In the genomic region with DNA sequence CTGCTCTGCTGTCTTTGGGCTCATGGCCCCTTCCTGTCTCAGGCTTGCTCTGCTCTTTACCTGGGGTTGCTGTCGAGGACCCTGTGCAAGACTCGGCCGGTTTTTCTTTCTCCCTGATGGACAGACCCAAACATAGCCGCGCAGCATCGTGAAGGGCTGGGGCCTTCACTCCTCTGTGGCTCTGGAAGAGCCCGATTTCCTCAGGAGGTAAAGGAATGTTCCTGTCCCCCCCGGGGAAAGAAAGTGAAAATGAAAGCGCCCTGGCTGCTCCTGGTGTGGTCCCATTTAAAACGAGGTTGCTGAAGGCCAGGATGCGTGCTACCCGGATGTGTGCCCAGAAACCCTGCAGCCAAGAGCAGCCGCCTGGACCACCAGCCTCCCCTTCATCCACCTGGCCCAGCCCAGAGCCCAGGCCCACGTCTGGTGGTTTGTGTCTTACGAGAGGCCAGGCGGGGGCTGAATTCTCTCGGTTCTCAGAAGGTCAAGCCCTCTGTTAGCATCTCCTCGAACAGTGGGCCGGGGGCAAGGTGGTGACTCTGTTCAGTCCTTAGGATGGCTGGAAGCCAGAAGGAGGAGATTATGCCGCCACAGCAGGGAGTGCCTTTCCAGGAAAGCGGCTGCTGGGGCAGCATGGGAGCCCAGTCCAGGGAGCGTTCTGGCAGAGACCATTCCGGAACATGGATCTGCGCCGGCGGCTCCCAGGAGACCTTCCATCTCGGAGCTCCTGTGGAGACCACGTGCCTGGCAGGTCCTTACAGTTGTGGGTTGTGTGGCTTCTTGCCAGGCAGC, we compare ENCODE assay signal across 1 cellular context.
TF ChIP-seq lines count a peak whose summit lies in the region.

No MANE protein-coding gene starts in this region.

TF ChIP-seq in K562, 482 proteins besides CTCF, POLR2A, EP300 and RAD21 (continued from another document):
- TF ChIP-seq, protein P1, sequence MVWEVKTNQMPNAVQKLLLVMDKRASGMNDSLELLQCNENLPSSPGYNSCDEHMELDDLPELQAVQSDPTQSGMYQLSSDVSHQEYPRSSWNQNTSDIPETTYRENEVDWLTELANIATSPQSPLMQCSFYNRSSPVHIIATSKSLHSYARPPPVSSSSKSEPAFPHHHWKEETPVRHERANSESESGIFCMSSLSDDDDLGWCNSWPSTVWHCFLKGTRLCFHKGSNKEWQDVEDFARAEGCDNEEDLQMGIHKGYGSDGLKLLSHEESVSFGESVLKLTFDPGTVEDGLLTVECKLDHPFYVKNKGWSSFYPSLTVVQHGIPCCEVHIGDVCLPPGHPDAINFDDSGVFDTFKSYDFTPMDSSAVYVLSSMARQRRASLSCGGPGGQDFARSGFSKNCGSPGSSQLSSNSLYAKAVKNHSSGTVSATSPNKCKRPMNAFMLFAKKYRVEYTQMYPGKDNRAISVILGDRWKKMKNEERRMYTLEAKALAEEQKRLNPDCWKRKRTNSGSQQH (CRISPR knock-in tag; IDR thresholded peaks at IDR 0.05), result no peak
- TF ChIP-seq, protein P2, sequence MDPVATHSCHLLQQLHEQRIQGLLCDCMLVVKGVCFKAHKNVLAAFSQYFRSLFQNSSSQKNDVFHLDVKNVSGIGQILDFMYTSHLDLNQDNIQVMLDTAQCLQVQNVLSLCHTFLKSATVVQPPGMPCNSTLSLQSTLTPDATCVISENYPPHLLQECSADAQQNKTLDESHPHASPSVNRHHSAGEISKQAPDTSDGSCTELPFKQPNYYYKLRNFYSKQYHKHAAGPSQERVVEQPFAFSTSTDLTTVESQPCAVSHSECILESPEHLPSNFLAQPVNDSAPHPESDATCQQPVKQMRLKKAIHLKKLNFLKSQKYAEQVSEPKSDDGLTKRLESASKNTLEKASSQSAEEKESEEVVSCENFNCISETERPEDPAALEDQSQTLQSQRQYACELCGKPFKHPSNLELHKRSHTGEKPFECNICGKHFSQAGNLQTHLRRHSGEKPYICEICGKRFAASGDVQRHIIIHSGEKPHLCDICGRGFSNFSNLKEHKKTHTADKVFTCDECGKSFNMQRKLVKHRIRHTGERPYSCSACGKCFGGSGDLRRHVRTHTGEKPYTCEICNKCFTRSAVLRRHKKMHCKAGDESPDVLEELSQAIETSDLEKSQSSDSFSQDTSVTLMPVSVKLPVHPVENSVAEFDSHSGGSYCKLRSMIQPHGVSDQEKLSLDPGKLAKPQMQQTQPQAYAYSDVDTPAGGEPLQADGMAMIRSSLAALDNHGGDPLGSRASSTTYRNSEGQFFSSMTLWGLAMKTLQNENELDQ (CRISPR knock-in tag; IDR thresholded peaks at IDR 0.05; ENCODE audit: borderline replicate concordance), result no peak
- no peak for TF ChIP-seq SLC30A9 (CRISPR knock-in tag; IDR thresholded peaks at IDR 0.05)
- TF ChIP-seq MYBL2 (IDR thresholded peaks at IDR 0.05; ENCODE audit: low read depth), result no peak
- no peak for TF ChIP-seq MYBL2 (CRISPR knock-in tag; IDR thresholded peaks at IDR 0.05; ENCODE audit: borderline replicate concordance)
- no peak for TF ChIP-seq FOXJ3 (CRISPR knock-in tag; IDR thresholded peaks at IDR 0.05)
- TF ChIP-seq ZBED1 (IDR thresholded peaks at IDR 0.05), result no peak
- TF ChIP-seq, protein P3, sequence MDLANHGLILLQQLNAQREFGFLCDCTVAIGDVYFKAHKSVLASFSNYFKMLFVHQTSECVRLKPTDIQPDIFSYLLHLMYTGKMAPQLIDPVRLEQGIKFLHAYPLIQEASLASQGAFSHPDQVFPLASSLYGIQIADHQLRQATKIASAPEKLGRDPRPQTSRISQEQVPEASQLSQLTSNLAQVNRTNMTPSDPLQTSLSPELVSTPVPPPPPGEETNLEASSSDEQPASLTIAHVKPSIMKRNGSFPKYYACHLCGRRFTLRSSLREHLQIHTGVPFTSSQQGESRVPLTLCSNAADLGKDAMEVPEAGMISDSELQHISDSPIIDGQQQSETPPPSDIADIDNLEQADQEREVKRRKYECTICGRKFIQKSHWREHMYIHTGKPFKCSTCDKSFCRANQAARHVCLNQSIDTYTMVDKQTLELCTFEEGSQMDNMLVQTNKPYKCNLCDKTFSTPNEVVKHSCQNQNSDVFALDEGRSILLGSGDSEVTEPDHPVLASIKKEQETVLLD (IDR thresholded peaks at IDR 0.05), result 0 out of 2 replicates have a peak, but pooled peaks have one; percentile 25
- TF ChIP-seq POLR2AphosphoS5 (IDR thresholded peaks at IDR 0.05; ENCODE audit: control insufficient read depth, insufficient read depth, low read depth, low read length), result no peak
- no peak for TF ChIP-seq SETDB1 (IDR thresholded peaks at IDR 0.05; ENCODE audit: low read length)
- TF ChIP-seq, protein P4, sequence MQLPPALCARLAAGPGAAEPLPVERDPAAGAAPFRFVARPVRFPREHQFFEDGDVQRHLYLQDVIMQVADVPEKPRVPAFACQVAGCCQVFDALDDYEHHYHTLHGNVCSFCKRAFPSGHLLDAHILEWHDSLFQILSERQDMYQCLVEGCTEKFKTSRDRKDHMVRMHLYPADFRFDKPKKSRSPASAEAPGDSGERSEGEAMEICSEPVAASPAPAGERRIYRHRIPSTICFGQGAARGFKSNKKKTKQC (CRISPR knock-in tag; IDR thresholded peaks at IDR 0.05), result peak; percentile 78; the same call in 1 of the 2 replicates
- TF ChIP-seq ZBTB8A (IDR thresholded peaks at IDR 0.05; ENCODE audit: partially characterized antibody), result no peak
- TF ChIP-seq, protein P5, sequence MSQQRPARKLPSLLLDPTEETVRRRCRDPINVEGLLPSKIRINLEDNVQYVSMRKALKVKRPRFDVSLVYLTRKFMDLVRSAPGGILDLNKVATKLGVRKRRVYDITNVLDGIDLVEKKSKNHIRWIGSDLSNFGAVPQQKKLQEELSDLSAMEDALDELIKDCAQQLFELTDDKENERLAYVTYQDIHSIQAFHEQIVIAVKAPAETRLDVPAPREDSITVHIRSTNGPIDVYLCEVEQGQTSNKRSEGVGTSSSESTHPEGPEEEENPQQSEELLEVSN (IDR thresholded peaks at IDR 0.05; ENCODE audit: borderline replicate concordance in 1 of 2, extremely low read depth in 1 of 2, insufficient read depth in 1 of 2, insufficient read length in 1 of 2, low read depth in 1 of 2, low read length in 1 of 2, poor library complexity in 1 of 2, severe bottlenecking in 1 of 2), result peak; percentile 17 to 49
- no peak for TF ChIP-seq PURB (CRISPR knock-in tag; IDR thresholded peaks at IDR 0.05; ENCODE audit: low read depth)
- TF ChIP-seq, protein P6, sequence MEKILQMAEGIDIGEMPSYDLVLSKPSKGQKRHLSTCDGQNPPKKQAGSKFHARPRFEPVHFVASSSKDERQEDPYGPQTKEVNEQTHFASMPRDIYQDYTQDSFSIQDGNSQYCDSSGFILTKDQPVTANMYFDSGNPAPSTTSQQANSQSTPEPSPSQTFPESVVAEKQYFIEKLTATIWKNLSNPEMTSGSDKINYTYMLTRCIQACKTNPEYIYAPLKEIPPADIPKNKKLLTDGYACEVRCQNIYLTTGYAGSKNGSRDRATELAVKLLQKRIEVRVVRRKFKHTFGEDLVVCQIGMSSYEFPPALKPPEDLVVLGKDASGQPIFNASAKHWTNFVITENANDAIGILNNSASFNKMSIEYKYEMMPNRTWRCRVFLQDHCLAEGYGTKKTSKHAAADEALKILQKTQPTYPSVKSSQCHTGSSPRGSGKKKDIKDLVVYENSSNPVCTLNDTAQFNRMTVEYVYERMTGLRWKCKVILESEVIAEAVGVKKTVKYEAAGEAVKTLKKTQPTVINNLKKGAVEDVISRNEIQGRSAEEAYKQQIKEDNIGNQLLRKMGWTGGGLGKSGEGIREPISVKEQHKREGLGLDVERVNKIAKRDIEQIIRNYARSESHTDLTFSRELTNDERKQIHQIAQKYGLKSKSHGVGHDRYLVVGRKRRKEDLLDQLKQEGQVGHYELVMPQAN (IDR thresholded peaks at IDR 0.05; ENCODE audit: borderline replicate concordance), result no peak
- no peak for TF ChIP-seq STAT5B (CRISPR knock-in tag; IDR thresholded peaks at IDR 0.05)
- TF ChIP-seq, protein P7, sequence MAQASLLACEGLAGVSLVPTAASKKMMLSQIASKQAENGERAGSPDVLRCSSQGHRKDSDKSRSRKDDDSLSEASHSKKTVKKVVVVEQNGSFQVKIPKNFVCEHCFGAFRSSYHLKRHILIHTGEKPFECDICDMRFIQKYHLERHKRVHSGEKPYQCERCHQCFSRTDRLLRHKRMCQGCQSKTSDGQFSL (CRISPR knock-in tag; IDR thresholded peaks at IDR 0.05), result no peak
- TF ChIP-seq, protein P7 (tag; IDR thresholded peaks at IDR 0.05), result no peak
- TF ChIP-seq HMG20B (CRISPR knock-in tag; IDR thresholded peaks at IDR 0.05), result no peak
- TF ChIP-seq, protein P8, sequence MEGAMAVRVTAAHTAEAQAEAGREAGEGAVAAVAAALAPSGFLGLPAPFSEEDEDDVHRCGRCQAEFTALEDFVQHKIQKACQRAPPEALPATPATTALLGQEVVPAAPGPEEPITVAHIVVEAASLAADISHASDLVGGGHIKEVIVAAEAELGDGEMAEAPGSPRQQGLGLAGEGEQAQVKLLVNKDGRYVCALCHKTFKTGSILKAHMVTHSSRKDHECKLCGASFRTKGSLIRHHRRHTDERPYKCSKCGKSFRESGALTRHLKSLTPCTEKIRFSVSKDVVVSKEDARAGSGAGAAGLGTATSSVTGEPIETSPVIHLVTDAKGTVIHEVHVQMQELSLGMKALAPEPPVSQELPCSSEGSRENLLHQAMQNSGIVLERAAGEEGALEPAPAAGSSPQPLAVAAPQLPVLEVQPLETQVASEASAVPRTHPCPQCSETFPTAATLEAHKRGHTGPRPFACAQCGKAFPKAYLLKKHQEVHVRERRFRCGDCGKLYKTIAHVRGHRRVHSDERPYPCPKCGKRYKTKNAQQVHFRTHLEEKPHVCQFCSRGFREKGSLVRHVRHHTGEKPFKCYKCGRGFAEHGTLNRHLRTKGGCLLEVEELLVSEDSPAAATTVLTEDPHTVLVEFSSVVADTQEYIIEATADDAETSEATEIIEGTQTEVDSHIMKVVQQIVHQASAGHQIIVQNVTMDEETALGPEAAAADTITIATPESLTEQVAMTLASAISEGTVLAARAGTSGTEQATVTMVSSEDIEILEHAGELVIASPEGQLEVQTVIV (CRISPR knock-in tag; IDR thresholded peaks at IDR 0.05; ENCODE audit: borderline replicate concordance), result no peak
- no peak for TF ChIP-seq CBX3 (IDR thresholded peaks at IDR 0.05; ENCODE audit: borderline replicate concordance in 1 of 2, low read length in 2 of 2)
- no peak for TF ChIP-seq ZNF263 (CRISPR knock-in tag; IDR thresholded peaks at IDR 0.05; ENCODE audit: borderline replicate concordance)
- no peak for TF ChIP-seq ATF1 (CRISPR knock-in tag; IDR thresholded peaks at IDR 0.05)
- no peak for TF ChIP-seq ATF1 (tag; IDR thresholded peaks at IDR 0.05)
- no peak for TF ChIP-seq ZNF707 (CRISPR knock-in tag; conservative IDR thresholded peaks at IDR 0.05)
- TF ChIP-seq, protein P9, sequence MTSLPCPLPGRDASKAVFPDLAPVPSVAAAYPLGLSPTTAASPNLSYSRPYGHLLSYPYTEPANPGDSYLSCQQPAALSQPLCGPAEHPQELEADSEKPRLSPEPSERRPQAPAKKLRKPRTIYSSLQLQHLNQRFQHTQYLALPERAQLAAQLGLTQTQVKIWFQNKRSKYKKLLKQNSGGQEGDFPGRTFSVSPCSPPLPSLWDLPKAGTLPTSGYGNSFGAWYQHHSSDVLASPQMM (CRISPR knock-in tag; IDR thresholded peaks at IDR 0.05), result no peak
- TF ChIP-seq CEBPG (CRISPR knock-in tag; IDR thresholded peaks at IDR 0.05), result no peak
- TF ChIP-seq CEBPG (tag; conservative IDR thresholded peaks at IDR 0.05 in 1 of 2, IDR thresholded peaks at IDR 0.05 in 1 of 2), result no peak
- TF ChIP-seq, protein P10, sequence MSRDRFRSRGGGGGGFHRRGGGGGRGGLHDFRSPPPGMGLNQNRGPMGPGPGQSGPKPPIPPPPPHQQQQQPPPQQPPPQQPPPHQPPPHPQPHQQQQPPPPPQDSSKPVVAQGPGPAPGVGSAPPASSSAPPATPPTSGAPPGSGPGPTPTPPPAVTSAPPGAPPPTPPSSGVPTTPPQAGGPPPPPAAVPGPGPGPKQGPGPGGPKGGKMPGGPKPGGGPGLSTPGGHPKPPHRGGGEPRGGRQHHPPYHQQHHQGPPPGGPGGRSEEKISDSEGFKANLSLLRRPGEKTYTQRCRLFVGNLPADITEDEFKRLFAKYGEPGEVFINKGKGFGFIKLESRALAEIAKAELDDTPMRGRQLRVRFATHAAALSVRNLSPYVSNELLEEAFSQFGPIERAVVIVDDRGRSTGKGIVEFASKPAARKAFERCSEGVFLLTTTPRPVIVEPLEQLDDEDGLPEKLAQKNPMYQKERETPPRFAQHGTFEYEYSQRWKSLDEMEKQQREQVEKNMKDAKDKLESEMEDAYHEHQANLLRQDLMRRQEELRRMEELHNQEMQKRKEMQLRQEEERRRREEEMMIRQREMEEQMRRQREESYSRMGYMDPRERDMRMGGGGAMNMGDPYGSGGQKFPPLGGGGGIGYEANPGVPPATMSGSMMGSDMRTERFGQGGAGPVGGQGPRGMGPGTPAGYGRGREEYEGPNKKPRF (IDR thresholded peaks at IDR 0.05; ENCODE audit: low read depth, low read length), result no peak
- no peak for TF ChIP-seq KLF1 (tag; IDR thresholded peaks at IDR 0.05)
- TF ChIP-seq CBX8 (IDR thresholded peaks at IDR 0.05; ENCODE audit: borderline replicate concordance, extremely low read depth, low read depth, low read length, poor library complexity, severe bottlenecking), result no peak
- no peak for TF ChIP-seq MCM2 (IDR thresholded peaks at IDR 0.05; ENCODE audit: low read depth)
- TF ChIP-seq ZBTB17 (CRISPR knock-in tag; IDR thresholded peaks at IDR 0.05), result no peak
- no peak for TF ChIP-seq CBX2 (IDR thresholded peaks at IDR 0.05; ENCODE audit: insufficient read depth, low read length, poor library complexity, severe bottlenecking)
- TF ChIP-seq RFX1 (IDR thresholded peaks at IDR 0.05), result no peak
- TF ChIP-seq, protein P11, sequence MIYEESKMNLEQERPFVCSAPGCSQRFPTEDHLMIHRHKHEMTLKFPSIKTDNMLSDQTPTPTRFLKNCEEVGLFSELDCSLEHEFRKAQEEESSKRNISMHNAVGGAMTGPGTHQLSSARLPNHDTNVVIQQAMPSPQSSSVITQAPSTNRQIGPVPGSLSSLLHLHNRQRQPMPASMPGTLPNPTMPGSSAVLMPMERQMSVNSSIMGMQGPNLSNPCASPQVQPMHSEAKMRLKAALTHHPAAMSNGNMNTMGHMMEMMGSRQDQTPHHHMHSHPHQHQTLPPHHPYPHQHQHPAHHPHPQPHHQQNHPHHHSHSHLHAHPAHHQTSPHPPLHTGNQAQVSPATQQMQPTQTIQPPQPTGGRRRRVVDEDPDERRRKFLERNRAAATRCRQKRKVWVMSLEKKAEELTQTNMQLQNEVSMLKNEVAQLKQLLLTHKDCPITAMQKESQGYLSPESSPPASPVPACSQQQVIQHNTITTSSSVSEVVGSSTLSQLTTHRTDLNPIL (CRISPR knock-in tag; IDR thresholded peaks at IDR 0.05), result no peak
TF ChIP-seq in K562: peak in this region for 22.
